ENCODE assay signal across 1 cellular context in genomic region chr17:82020874-82021727, GRCh38.
TF ChIP-seq lines count a peak whose summit lies in the region.

No MANE protein-coding gene starts in this region.

TF ChIP-seq in HepG2, 621 proteins besides CTCF, POLR2A, EP300 and RAD21 (continued from another document and continues in another):
- TF ChIP-seq E2F1 (CRISPR knock-in tag; IDR thresholded peaks at IDR 0.05): peak; percentile 52; the same call in 1 of the 2 replicates
- TF ChIP-seq ZNF501 (CRISPR knock-in tag; IDR thresholded peaks at IDR 0.05): peak; percentile 94
- TF ChIP-seq ZNF18 (CRISPR knock-in tag; IDR thresholded peaks at IDR 0.05; ENCODE audit: insufficient replicate concordance): no peak
- no peak for TF ChIP-seq ZBTB25 (CRISPR knock-in tag; IDR thresholded peaks at IDR 0.05)
- peak; percentile 65 for TF ChIP-seq MYPOP (CRISPR knock-in tag; IDR thresholded peaks at IDR 0.05)
- peak; percentile 77 for TF ChIP-seq ZNF784 (CRISPR knock-in tag; IDR thresholded peaks at IDR 0.05; ENCODE audit: borderline replicate concordance)
- TF ChIP-seq ZNF83 (CRISPR knock-in tag; IDR thresholded peaks at IDR 0.05; ENCODE audit: borderline replicate concordance): peak; percentile 65; the same call in 1 of the 2 replicates
- peak; percentile 63; the same call in 1 of the 2 replicates for TF ChIP-seq TAF1 (CRISPR knock-in tag; IDR thresholded peaks at IDR 0.05)
- TF ChIP-seq CHD2 (IDR thresholded peaks at IDR 0.05; ENCODE audit: low read depth, low read length): 0 out of 2 replicates have a peak, but pooled peaks have one; percentile 23
- TF ChIP-seq JDP2 (CRISPR knock-in tag; IDR thresholded peaks at IDR 0.05; ENCODE audit: borderline replicate concordance): no peak
- TF ChIP-seq GTF3A (CRISPR knock-in tag; conservative IDR thresholded peaks at IDR 0.05): 0 out of 2 replicates have a peak, but pooled peaks have one; percentile 44
- peak; percentile 65; the same call in 1 of the 2 replicates for TF ChIP-seq FOXO1 (CRISPR knock-in tag; IDR thresholded peaks at IDR 0.05)
- TF ChIP-seq ZNF772 (CRISPR knock-in tag; IDR thresholded peaks at IDR 0.05): peak; percentile 74; the same call in 1 of the 2 replicates
- TF ChIP-seq BHLHE40 (IDR thresholded peaks at IDR 0.05; ENCODE audit: low read length): peak; percentile 53; the same call in 1 of the 2 replicates
- TF ChIP-seq PHF21A (CRISPR knock-in tag; IDR thresholded peaks at IDR 0.05): peak; percentile 75; the same call in 1 of the 2 replicates
- peak; percentile 21; the same call in 1 of the 2 replicates for TF ChIP-seq SMAD3 (CRISPR knock-in tag; IDR thresholded peaks at IDR 0.05)
- TF ChIP-seq ZNF367 (CRISPR knock-in tag; IDR thresholded peaks at IDR 0.05; ENCODE audit: borderline replicate concordance): no peak
- TF ChIP-seq ATF4 (CRISPR knock-in tag; IDR thresholded peaks at IDR 0.05): no peak
- TF ChIP-seq ZBTB42 (CRISPR knock-in tag; IDR thresholded peaks at IDR 0.05): 0 out of 2 replicates have a peak, but pooled peaks have one; percentile 48
- no peak; the same call in 1 of the 2 replicates for TF ChIP-seq THYN1 (CRISPR knock-in tag; IDR thresholded peaks at IDR 0.05; ENCODE audit: borderline replicate concordance, low read depth)
- peak; percentile 46 for TF ChIP-seq RXRA (CRISPR knock-in tag; IDR thresholded peaks at IDR 0.05)
- no peak for TF ChIP-seq ETS1 (CRISPR knock-in tag; IDR thresholded peaks at IDR 0.05)
- TF ChIP-seq ZNF24 (IDR thresholded peaks at IDR 0.05): no peak
- 0 out of 2 replicates have a peak, but pooled peaks have one; percentile 59 for TF ChIP-seq ZNF749 (CRISPR knock-in tag; IDR thresholded peaks at IDR 0.05; ENCODE audit: borderline replicate concordance)
- peak; percentile 12; the same call in 1 of the 2 replicates for TF ChIP-seq SOX5 (CRISPR knock-in tag; IDR thresholded peaks at IDR 0.05; ENCODE audit: borderline replicate concordance)
- TF ChIP-seq ZNF468 (CRISPR knock-in tag; IDR thresholded peaks at IDR 0.05): no peak
- TF ChIP-seq ZNF576 (CRISPR knock-in tag; IDR thresholded peaks at IDR 0.05): no peak
- peak; percentile 79 for TF ChIP-seq ZSCAN21 (CRISPR knock-in tag; IDR thresholded peaks at IDR 0.05; ENCODE audit: borderline replicate concordance)
- TF ChIP-seq FOXO4 (CRISPR knock-in tag; conservative IDR thresholded peaks at IDR 0.05): no peak
- no peak; the same call in 1 of the 2 replicates for TF ChIP-seq ESRRA (CRISPR knock-in tag; IDR thresholded peaks at IDR 0.05; ENCODE audit: low read depth)
- TF ChIP-seq PITX1 (CRISPR knock-in tag; IDR thresholded peaks at IDR 0.05): peak; percentile 64
- TF ChIP-seq ZNF260 (CRISPR knock-in tag; IDR thresholded peaks at IDR 0.05; ENCODE audit: borderline replicate concordance, low read depth): no peak
- TF ChIP-seq MIXL1 (CRISPR knock-in tag; IDR thresholded peaks at IDR 0.05): no peak; the same call in 1 of the 2 replicates
- peak; percentile 74; the same call in 1 of the 2 replicates for TF ChIP-seq POGK (CRISPR knock-in tag; conservative IDR thresholded peaks at IDR 0.05)
- no peak for TF ChIP-seq HIVEP1 (CRISPR knock-in tag; IDR thresholded peaks at IDR 0.05)
- 0 out of 2 replicates have a peak, but pooled peaks have one; percentile 10 for TF ChIP-seq HMG20A (CRISPR knock-in tag; IDR thresholded peaks at IDR 0.05; ENCODE audit: borderline replicate concordance)
- peak; percentile 72; the same call in 1 of the 2 replicates for TF ChIP-seq ZNF597 (CRISPR knock-in tag; IDR thresholded peaks at IDR 0.05)
- peak; percentile 20; the same call in 1 of the 2 replicates for TF ChIP-seq BORCS8-MEF2B (CRISPR knock-in tag; IDR thresholded peaks at IDR 0.05)
- peak; percentile 90 for TF ChIP-seq ATF7-NPFF (CRISPR knock-in tag; IDR thresholded peaks at IDR 0.05; ENCODE audit: low read depth)
- TF ChIP-seq ZNF619 (CRISPR knock-in tag; IDR thresholded peaks at IDR 0.05): peak; percentile 25; the same call in 1 of the 2 replicates
- 0 out of 2 replicates have a peak, but pooled peaks have one; percentile 44 for TF ChIP-seq ZFP1 (CRISPR knock-in tag; IDR thresholded peaks at IDR 0.05)
- TF ChIP-seq ZNF335 (CRISPR knock-in tag; IDR thresholded peaks at IDR 0.05): peak; percentile 43; the same call in 1 of the 2 replicates
- peak; percentile 68; the same call in 1 of the 2 replicates for TF ChIP-seq YEATS4 (CRISPR knock-in tag; IDR thresholded peaks at IDR 0.05; ENCODE audit: borderline replicate concordance)
- TF ChIP-seq ZNF451 (CRISPR knock-in tag; IDR thresholded peaks at IDR 0.05): peak; percentile 66; the same call in 1 of the 2 replicates
- peak; percentile 35; the same call in 1 of the 2 replicates for TF ChIP-seq ARID5B (CRISPR knock-in tag; IDR thresholded peaks at IDR 0.05)
- TF ChIP-seq KLF13 (CRISPR knock-in tag; IDR thresholded peaks at IDR 0.05): no peak; the same call in 1 of the 2 replicates
- peak; percentile 79; the same call in 1 of the 2 replicates for TF ChIP-seq ARNT2 (CRISPR knock-in tag; IDR thresholded peaks at IDR 0.05; ENCODE audit: low read depth)
- peak; percentile 91 for TF ChIP-seq ZNF296 (CRISPR knock-in tag; conservative IDR thresholded peaks at IDR 0.05)
